Comparison of ENCODE assay signal across 8 cellular contexts in genomic region chrX:104195489-104196084, GRCh38. TPM values are rescaled to one million over a fixed set of nuclear protein-coding genes. Genes with fewer than 3 reads are reported as not detected.
DNase-seq lines count a peak whose midpoint lies in the region; ATAC-seq and TF ChIP-seq lines count a peak whose summit lies in the region.

No MANE protein-coding gene starts in this region.

- TF ChIP-seq POLR2A in esophagus squamous epithelium (IDR thresholded peaks at IDR 0.05): no peak

- DNase-seq in AG09309 (ENCODE audit: low read depth) (peak; percentile 0), GM10266 (ENCODE audit: extremely low spot score) (peak; percentile 6), RKO (ENCODE audit: low spot score) (peak; percentile 51), esophagus squamous epithelium (lab: John Stamatoyannopoulos, UW) (no peak), pons (ENCODE audit: low spot score) (peak; percentile 36)
- no peak for DNase-seq in stimulated activated CD4-positive, alpha-beta T cell treated with anti-CD3 and anti-CD28 coated beads, Interleukin-4, amount 100 ng/mL, for 1 hour

- 88 to 100% methylated on average over 1 of the region's 1 CpG for WGBS in esophagus squamous epithelium, 2 donors

- H3K36me3 ChIP-seq in esophagus squamous epithelium: peaks cover 0 to 45% (median 0%) of the 10 kb centered on the region in 3 donors

- no peaks in the 10 kb centered on the region for H3K27me3 ChIP-seq in esophagus squamous epithelium

- TF ChIP-seq CTCF in AG09309 (IDR thresholded peaks at IDR 0.05; ENCODE audit: control insufficient read depth, insufficient read depth, low read depth, low read length, missing control alignments) (peak; percentile 77), GM10266 (IDR thresholded peaks at IDR 0.05; ENCODE audit: control insufficient read depth, insufficient read depth, low read depth, missing control alignments) (peak; percentile 55), esophagus squamous epithelium (IDR thresholded peaks at IDR 0.05) (peak in 5 of 6 experiments; percentile 36 to 82 (median 48))

- intact Hi-C loops in esophagus squamous epithelium (cut with DNase I): no loop called here

- no peaks in the 10 kb centered on the region for H3K9me3 ChIP-seq in esophagus squamous epithelium

- H3K4me3 ChIP-seq in AG09309 (ENCODE audit: control insufficient read depth, low read depth, low read length): no peak overlapping the region
- no peak overlapping the region for H3K4me3 ChIP-seq in esophagus squamous epithelium

- peak; percentile 70 for ATAC-seq in HG02938 (IDR thresholded peaks at IDR 0.05; ENCODE audit: unreplicated experiment)
- no peak for ATAC-seq in HG02610 (IDR thresholded peaks at IDR 0.05; ENCODE audit: unreplicated experiment)

- H3K27ac ChIP-seq in esophagus squamous epithelium: no peak overlapping the region

- H3K4me1 ChIP-seq in esophagus squamous epithelium: no peaks in the 10 kb centered on the region

RNA-seq across cellular contexts. Expression of gene FAM199X, which starts 29.3 kb away (rescaled TPM):
- total RNA-seq in esophagus squamous epithelium: 10 to 100 TPM in 3 of 4 donors, 1 to 10 TPM in 1; 9.5 to 16.6 (median 15.1) TPM

RNA-seq across cellular contexts. Expression of gene SLC25A53, which starts 38.8 kb away (rescaled TPM):
- 10 to 100 TPM in 1 of 4 donors, 1 to 10 TPM in 3; 1.7 to 19.5 (median 5.0) TPM for total RNA-seq in esophagus squamous epithelium

RNA-seq across cellular contexts. Expression of gene ESX1, which starts 59.1 kb away (rescaled TPM):
- not detected for total RNA-seq in esophagus squamous epithelium

Comparison
In these comparisons a context has a peak if more than half of its experiments do, and no peak if none do; other contexts are left out.
1. DNase-seq: peak in AG09309 (single experiment), GM10266 (single experiment), RKO (single experiment) and pons (single experiment); none in esophagus squamous epithelium (single experiment) and stimulated activated CD4-positive, alpha-beta T cell treated with anti-CD3 and anti-CD28 coated beads, Interleukin-4, amount 100 ng/mL, for 1 hour (single experiment).
2. Peak in every context shown above with its lines, with median percentiles within 50 percentile points of each other: CTCF ChIP-seq.